Comparison of ENCODE assay signal across 22 cellular contexts in genomic region chr6:44030812-44031454, GRCh38.
A peak's percentile ranks its signal among the peaks of the same experiment; 100 is the strongest.
DNase-seq lines count a peak whose midpoint lies in the region; ATAC-seq and TF ChIP-seq lines count a peak whose summit lies in the region.
"Had no signal": no experiment of that assay in that cellular context is flagged by ENCODE, and none has a peak within 500 bp of the region (broad histone marks: within the 10 kb centered on the region; RNA-seq: fewer than 3 reads in every experiment).

No MANE protein-coding gene starts in this region.

- H3K9me3 Mint-ChIP-seq in activated naive CD8-positive, alpha-beta T cell treated with anti-CD3 and anti-CD28 coated beads, Interleukin-2, amount 10 ng/mL, durations not matched to agents 7 days and 5 days, result no peaks in the 10 kb centered on the region
- no peaks in the 10 kb centered on the region for H3K9me3 Mint-ChIP-seq in activated naive CD8-positive, alpha-beta T cell treated with anti-CD3 and anti-CD28 coated beads for 36 hours
- H3K9me3 Mint-ChIP-seq in nephron, result no peaks in the 10 kb centered on the region
- H3K9me3 Mint-ChIP-seq: CD4-positive, CD25-positive, alpha-beta regulatory T cell had no signal

- TF ChIP-seq CTCF in WERI-Rb-1 (IDR thresholded peaks at IDR 0.05; ENCODE audit: low read depth, low read length), result no peak
- no peak for TF ChIP-seq CTCF in nephron (IDR thresholded peaks at IDR 0.05; ENCODE audit: unreplicated experiment in 3 of 3)
- no peak for TF ChIP-seq CTCF in uterus (IDR thresholded peaks at IDR 0.05)

- peaks cover 4 to 7% of the 10 kb centered on the region in 2 donors for H3K4me1 ChIP-seq in uterus
- H3K4me1 ChIP-seq: Peyer's patch had no signal

- DNase-seq in activated naive CD8-positive, alpha-beta T cell treated with anti-CD3 and anti-CD28 coated beads, Interleukin-2, amount 10 ng/mL, durations not matched to agents 7 days and 5 days, result peak; percentile 15
- DNase-seq in activated naive CD8-positive, alpha-beta T cell treated with anti-CD3 and anti-CD28 coated beads for 36 hours, result no peak
- DNase-seq in WERI-Rb-1 (peak; percentile 6), uterus (peak in 1 of 2 donors; percentile 32), kidney tubule cell (ENCODE audit: low spot score) (no peak)
- DNase-seq: CD4-positive, CD25-positive, alpha-beta regulatory T cell; GM23248; H7; Kasumi-1; NCI-H1092 treated with DMSO at 0.1 percent for 48 hours; NCI-H1436; NCI-H187; NCI-H2081 treated with DMSO at 0.1 percent for 48 hours; NCI-H2171; NCI-H226; NCI-H510A; NCI-H69; Peyer's patch had no signal

- H3K27me3 Mint-ChIP-seq in activated naive CD8-positive, alpha-beta T cell treated with anti-CD3 and anti-CD28 coated beads, Interleukin-2, amount 10 ng/mL, durations not matched to agents 7 days and 5 days, result peaks cover 18% of the 10 kb centered on the region
- H3K27me3 Mint-ChIP-seq in activated naive CD8-positive, alpha-beta T cell treated with anti-CD3 and anti-CD28 coated beads for 36 hours, result peaks cover 3% of the 10 kb centered on the region
- H3K27me3 Mint-ChIP-seq in nephron (ENCODE audit: low read depth), result peaks cover 6% of the 10 kb centered on the region

- H3K27ac ChIP-seq in WERI-Rb-1 (no peak overlapping the region), uterus (peak overlapping the region; percentile 87 to 89)
- H3K27ac ChIP-seq: GM23248, Peyer's patch had no signal

- H3K4me3 Mint-ChIP-seq in activated naive CD8-positive, alpha-beta T cell treated with anti-CD3 and anti-CD28 coated beads, Interleukin-2, amount 10 ng/mL, durations not matched to agents 7 days and 5 days, result no peak overlapping the region
- H3K4me3 Mint-ChIP-seq in activated naive CD8-positive, alpha-beta T cell treated with anti-CD3 and anti-CD28 coated beads for 36 hours, result no peak overlapping the region
- peak overlapping the region in 1 of 3 experiments; percentile 49 for H3K4me3 Mint-ChIP-seq in nephron
- H3K4me3 Mint-ChIP-seq: CD4-positive, CD25-positive, alpha-beta regulatory T cell had no signal

- no peak for ATAC-seq in activated naive CD8-positive, alpha-beta T cell treated with anti-CD3 and anti-CD28 coated beads, Interleukin-2, amount 10 ng/mL, durations not matched to agents 7 days and 5 days (ENCODE audit: low read depth)
- ATAC-seq in GM19455 (IDR thresholded peaks at IDR 0.05; ENCODE audit: unreplicated experiment), result no peak
- ATAC-seq: HepG2, K562 had no signal

- no peaks in the 10 kb centered on the region for H3K27me3 ChIP-seq in WERI-Rb-1 (ENCODE audit: insufficient read depth, low read depth, severe bottlenecking)
- H3K27me3 ChIP-seq in uterus, result no peaks in the 10 kb centered on the region
- H3K27me3 ChIP-seq: Peyer's patch had no signal

- TF ChIP-seq POLR2A in uterus (IDR thresholded peaks at IDR 0.05), result no peak

- H3K36me3 ChIP-seq in WERI-Rb-1 (no peaks in the 10 kb centered on the region), uterus (no peaks in the 10 kb centered on the region)
- H3K36me3 ChIP-seq: Peyer's patch had no signal

- no peaks in the 10 kb centered on the region for H3K36me3 Mint-ChIP-seq in activated naive CD8-positive, alpha-beta T cell treated with anti-CD3 and anti-CD28 coated beads, Interleukin-2, amount 10 ng/mL, durations not matched to agents 7 days and 5 days
- H3K36me3 Mint-ChIP-seq in activated naive CD8-positive, alpha-beta T cell treated with anti-CD3 and anti-CD28 coated beads for 36 hours, result no peaks in the 10 kb centered on the region
- no peaks in the 10 kb centered on the region for H3K36me3 Mint-ChIP-seq in nephron (ENCODE audit: low read depth)
- H3K36me3 Mint-ChIP-seq: CD4-positive, CD25-positive, alpha-beta regulatory T cell had no signal

- H3K4me3 ChIP-seq in WERI-Rb-1 (ENCODE audit: low read depth, low read length) (no peak overlapping the region), uterus (no peak overlapping the region)
- H3K4me3 ChIP-seq: GM23248, K562, Peyer's patch had no signal

- H3K9me3 ChIP-seq in WERI-Rb-1 (ENCODE audit: severe bottlenecking), result no peaks in the 10 kb centered on the region
- no peaks in the 10 kb centered on the region for H3K9me3 ChIP-seq in uterus
- H3K9me3 ChIP-seq: Peyer's patch had no signal

- intact Hi-C loops in uterus (cut with DNase I; ENCODE audit: low total_unique reads), result no loop called here

- POLR2A ChIA-PET in activated naive CD8-positive, alpha-beta T cell treated with anti-CD3 and anti-CD28 coated beads, Interleukin-2, amount 10 ng/mL, durations not matched to agents 7 days and 5 days (lab: Charles Lee), result no interaction called here

- H3K4me1 Mint-ChIP-seq in activated naive CD8-positive, alpha-beta T cell treated with anti-CD3 and anti-CD28 coated beads, Interleukin-2, amount 10 ng/mL, durations not matched to agents 7 days and 5 days, result peaks cover 6% of the 10 kb centered on the region
- H3K4me1 Mint-ChIP-seq in activated naive CD8-positive, alpha-beta T cell treated with anti-CD3 and anti-CD28 coated beads for 36 hours, result no peaks in the 10 kb centered on the region
- peaks cover 52% of the 10 kb centered on the region for H3K4me1 Mint-ChIP-seq in nephron

- no peak overlapping the region for H3K27ac Mint-ChIP-seq in activated naive CD8-positive, alpha-beta T cell treated with anti-CD3 and anti-CD28 coated beads, Interleukin-2, amount 10 ng/mL, durations not matched to agents 7 days and 5 days
- H3K27ac Mint-ChIP-seq in activated naive CD8-positive, alpha-beta T cell treated with anti-CD3 and anti-CD28 coated beads for 36 hours, result no peak overlapping the region
- peak overlapping the region in 2 of 3 experiments; percentile 82 to 90 for H3K27ac Mint-ChIP-seq in nephron
- H3K27ac Mint-ChIP-seq: CD4-positive, CD25-positive, alpha-beta regulatory T cell had no signal

Comparison
In these comparisons a context has a peak if more than half of its experiments do, and no peak if none do; other contexts are left out.
1. DNase-seq: peak in activated naive CD8-positive, alpha-beta T cell treated with anti-CD3 and anti-CD28 coated beads, Interleukin-2, amount 10 ng/mL, durations not matched to agents 7 days and 5 days (single experiment) and WERI-Rb-1 (single experiment); none in activated naive CD8-positive, alpha-beta T cell treated with anti-CD3 and anti-CD28 coated beads for 36 hours (single experiment) and kidney tubule cell (single experiment).
2. H3K27ac Mint-ChIP-seq: peak in nephron (2 of 3); none in activated naive CD8-positive, alpha-beta T cell treated with anti-CD3 and anti-CD28 coated beads, Interleukin-2, amount 10 ng/mL, durations not matched to agents 7 days and 5 days (single experiment) and activated naive CD8-positive, alpha-beta T cell treated with anti-CD3 and anti-CD28 coated beads for 36 hours (single experiment).